In the genomic region with DNA sequence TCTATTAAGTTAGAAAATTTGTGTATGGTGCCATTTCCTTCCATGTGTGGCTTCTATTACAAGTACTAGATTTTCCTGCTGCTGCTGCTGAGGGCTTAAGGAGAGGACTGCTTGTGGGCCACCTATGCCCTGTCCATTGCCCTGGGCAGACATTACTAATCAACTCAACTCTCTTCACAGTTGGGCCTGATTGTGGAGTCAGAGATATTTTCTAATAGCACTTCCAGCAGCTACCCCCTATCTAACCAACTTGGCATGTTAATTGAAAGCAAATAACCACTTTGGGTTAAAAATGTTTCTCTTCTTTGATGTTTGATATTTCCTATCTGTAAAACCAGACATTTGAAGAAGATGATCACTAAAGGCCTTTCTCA, we compare ENCODE assay signal across 1 cellular context.
TF ChIP-seq lines count a peak whose summit lies in the region.

No MANE protein-coding gene starts in this region.

TF ChIP-seq in K562, 482 proteins besides CTCF, POLR2A, EP300 and RAD21 (continued from another document):
- TF ChIP-seq, protein P1, sequence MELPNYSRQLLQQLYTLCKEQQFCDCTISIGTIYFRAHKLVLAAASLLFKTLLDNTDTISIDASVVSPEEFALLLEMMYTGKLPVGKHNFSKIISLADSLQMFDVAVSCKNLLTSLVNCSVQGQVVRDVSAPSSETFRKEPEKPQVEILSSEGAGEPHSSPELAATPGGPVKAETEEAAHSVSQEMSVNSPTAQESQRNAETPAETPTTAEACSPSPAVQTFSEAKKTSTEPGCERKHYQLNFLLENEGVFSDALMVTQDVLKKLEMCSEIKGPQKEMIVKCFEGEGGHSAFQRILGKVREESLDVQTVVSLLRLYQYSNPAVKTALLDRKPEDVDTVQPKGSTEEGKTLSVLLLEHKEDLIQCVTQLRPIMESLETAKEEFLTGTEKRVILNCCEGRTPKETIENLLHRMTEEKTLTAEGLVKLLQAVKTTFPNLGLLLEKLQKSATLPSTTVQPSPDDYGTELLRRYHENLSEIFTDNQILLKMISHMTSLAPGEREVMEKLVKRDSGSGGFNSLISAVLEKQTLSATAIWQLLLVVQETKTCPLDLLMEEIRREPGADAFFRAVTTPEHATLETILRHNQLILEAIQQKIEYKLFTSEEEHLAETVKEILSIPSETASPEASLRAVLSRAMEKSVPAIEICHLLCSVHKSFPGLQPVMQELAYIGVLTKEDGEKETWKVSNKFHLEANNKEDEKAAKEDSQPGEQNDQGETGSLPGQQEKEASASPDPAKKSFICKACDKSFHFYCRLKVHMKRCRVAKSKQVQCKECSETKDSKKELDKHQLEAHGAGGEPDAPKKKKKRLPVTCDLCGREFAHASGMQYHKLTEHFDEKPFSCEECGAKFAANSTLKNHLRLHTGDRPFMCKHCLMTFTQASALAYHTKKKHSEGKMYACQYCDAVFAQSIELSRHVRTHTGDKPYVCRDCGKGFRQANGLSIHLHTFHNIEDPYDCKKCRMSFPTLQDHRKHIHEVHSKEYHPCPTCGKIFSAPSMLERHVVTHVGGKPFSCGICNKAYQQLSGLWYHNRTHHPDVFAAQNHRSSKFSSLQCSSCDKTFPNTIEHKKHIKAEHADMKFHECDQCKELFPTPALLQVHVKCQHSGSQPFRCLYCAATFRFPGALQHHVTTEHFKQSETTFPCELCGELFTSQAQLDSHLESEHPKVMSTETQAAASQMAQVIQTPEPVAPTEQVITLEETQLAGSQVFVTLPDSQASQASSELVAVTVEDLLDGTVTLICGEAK (IDR thresholded peaks at IDR 0.05) = no peak
- TF ChIP-seq, protein P1 (CRISPR knock-in tag; IDR thresholded peaks at IDR 0.05) = no peak
- no peak for TF ChIP-seq ZNF507 (tag; conservative IDR thresholded peaks at IDR 0.05)
- TF ChIP-seq CBFA2T3 (IDR thresholded peaks at IDR 0.05) = 0 out of 2 replicates have a peak, but pooled peaks have one; percentile 22
- no peak for TF ChIP-seq BCL6 (CRISPR knock-in tag; IDR thresholded peaks at IDR 0.05)
- TF ChIP-seq, protein P2, sequence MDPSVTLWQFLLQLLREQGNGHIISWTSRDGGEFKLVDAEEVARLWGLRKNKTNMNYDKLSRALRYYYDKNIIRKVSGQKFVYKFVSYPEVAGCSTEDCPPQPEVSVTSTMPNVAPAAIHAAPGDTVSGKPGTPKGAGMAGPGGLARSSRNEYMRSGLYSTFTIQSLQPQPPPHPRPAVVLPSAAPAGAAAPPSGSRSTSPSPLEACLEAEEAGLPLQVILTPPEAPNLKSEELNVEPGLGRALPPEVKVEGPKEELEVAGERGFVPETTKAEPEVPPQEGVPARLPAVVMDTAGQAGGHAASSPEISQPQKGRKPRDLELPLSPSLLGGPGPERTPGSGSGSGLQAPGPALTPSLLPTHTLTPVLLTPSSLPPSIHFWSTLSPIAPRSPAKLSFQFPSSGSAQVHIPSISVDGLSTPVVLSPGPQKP (CRISPR knock-in tag; IDR thresholded peaks at IDR 0.05) = no peak
- no peak for TF ChIP-seq ZBED1 (IDR thresholded peaks at IDR 0.05)
- no peak for TF ChIP-seq SMARCC2 (IDR thresholded peaks at IDR 0.05; ENCODE audit: low read depth)
- TF ChIP-seq HDGF (IDR thresholded peaks at IDR 0.05) = peak; percentile 14; the same call in 1 of the 2 replicates
- TF ChIP-seq ZC3H11A (IDR thresholded peaks at IDR 0.05; ENCODE audit: low read depth, low read length) = no peak
- no peak for TF ChIP-seq CBX5 (IDR thresholded peaks at IDR 0.05; ENCODE audit: borderline replicate concordance, low read depth)
- no peak for TF ChIP-seq DPF2 (IDR thresholded peaks at IDR 0.05)
- TF ChIP-seq, protein P3, sequence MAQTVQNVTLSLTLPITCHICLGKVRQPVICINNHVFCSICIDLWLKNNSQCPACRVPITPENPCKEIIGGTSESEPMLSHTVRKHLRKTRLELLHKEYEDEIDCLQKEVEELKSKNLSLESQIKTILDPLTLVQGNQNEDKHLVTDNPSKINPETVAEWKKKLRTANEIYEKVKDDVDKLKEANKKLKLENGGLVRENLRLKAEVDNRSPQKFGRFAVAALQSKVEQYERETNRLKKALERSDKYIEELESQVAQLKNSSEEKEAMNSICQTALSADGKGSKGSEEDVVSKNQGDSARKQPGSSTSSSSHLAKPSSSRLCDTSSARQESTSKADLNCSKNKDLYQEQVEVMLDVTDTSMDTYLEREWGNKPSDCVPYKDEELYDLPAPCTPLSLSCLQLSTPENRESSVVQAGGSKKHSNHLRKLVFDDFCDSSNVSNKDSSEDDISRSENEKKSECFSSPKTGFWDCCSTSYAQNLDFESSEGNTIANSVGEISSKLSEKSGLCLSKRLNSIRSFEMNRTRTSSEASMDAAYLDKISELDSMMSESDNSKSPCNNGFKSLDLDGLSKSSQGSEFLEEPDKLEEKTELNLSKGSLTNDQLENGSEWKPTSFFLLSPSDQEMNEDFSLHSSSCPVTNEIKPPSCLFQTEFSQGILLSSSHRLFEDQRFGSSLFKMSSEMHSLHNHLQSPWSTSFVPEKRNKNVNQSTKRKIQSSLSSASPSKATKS (CRISPR knock-in tag; IDR thresholded peaks at IDR 0.05) = no peak
- no peak for TF ChIP-seq NR1H2 (CRISPR knock-in tag; IDR thresholded peaks at IDR 0.05)
- no peak for TF ChIP-seq YBX1 (IDR thresholded peaks at IDR 0.05)
- no peak for TF ChIP-seq CBX3 (IDR thresholded peaks at IDR 0.05; ENCODE audit: borderline replicate concordance in 1 of 2, low read length in 2 of 2)
- TF ChIP-seq KAT7 (CRISPR knock-in tag; IDR thresholded peaks at IDR 0.05; ENCODE audit: borderline replicate concordance) = no peak
- TF ChIP-seq DMBX1 (CRISPR knock-in tag; IDR thresholded peaks at IDR 0.05; ENCODE audit: borderline replicate concordance) = peak; percentile 1; the same call in 1 of the 2 replicates
- TF ChIP-seq MAFF (IDR thresholded peaks at IDR 0.05; ENCODE audit: low read length) = no peak
- TF ChIP-seq MTF1 (CRISPR knock-in tag; IDR thresholded peaks at IDR 0.05; ENCODE audit: borderline replicate concordance) = no peak
- TF ChIP-seq MCM7 (IDR thresholded peaks at IDR 0.05) = no peak
- TF ChIP-seq SMARCB1 (IDR thresholded peaks at IDR 0.05; ENCODE audit: insufficient read length, low read depth) = no peak
- TF ChIP-seq, protein P4, sequence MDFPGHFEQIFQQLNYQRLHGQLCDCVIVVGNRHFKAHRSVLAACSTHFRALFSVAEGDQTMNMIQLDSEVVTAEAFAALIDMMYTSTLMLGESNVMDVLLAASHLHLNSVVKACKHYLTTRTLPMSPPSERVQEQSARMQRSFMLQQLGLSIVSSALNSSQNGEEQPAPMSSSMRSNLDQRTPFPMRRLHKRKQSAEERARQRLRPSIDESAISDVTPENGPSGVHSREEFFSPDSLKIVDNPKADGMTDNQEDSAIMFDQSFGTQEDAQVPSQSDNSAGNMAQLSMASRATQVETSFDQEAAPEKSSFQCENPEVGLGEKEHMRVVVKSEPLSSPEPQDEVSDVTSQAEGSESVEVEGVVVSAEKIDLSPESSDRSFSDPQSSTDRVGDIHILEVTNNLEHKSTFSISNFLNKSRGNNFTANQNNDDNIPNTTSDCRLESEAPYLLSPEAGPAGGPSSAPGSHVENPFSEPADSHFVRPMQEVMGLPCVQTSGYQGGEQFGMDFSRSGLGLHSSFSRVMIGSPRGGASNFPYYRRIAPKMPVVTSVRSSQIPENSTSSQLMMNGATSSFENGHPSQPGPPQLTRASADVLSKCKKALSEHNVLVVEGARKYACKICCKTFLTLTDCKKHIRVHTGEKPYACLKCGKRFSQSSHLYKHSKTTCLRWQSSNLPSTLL (IDR thresholded peaks at IDR 0.05) = no peak
- TF ChIP-seq, protein P5, sequence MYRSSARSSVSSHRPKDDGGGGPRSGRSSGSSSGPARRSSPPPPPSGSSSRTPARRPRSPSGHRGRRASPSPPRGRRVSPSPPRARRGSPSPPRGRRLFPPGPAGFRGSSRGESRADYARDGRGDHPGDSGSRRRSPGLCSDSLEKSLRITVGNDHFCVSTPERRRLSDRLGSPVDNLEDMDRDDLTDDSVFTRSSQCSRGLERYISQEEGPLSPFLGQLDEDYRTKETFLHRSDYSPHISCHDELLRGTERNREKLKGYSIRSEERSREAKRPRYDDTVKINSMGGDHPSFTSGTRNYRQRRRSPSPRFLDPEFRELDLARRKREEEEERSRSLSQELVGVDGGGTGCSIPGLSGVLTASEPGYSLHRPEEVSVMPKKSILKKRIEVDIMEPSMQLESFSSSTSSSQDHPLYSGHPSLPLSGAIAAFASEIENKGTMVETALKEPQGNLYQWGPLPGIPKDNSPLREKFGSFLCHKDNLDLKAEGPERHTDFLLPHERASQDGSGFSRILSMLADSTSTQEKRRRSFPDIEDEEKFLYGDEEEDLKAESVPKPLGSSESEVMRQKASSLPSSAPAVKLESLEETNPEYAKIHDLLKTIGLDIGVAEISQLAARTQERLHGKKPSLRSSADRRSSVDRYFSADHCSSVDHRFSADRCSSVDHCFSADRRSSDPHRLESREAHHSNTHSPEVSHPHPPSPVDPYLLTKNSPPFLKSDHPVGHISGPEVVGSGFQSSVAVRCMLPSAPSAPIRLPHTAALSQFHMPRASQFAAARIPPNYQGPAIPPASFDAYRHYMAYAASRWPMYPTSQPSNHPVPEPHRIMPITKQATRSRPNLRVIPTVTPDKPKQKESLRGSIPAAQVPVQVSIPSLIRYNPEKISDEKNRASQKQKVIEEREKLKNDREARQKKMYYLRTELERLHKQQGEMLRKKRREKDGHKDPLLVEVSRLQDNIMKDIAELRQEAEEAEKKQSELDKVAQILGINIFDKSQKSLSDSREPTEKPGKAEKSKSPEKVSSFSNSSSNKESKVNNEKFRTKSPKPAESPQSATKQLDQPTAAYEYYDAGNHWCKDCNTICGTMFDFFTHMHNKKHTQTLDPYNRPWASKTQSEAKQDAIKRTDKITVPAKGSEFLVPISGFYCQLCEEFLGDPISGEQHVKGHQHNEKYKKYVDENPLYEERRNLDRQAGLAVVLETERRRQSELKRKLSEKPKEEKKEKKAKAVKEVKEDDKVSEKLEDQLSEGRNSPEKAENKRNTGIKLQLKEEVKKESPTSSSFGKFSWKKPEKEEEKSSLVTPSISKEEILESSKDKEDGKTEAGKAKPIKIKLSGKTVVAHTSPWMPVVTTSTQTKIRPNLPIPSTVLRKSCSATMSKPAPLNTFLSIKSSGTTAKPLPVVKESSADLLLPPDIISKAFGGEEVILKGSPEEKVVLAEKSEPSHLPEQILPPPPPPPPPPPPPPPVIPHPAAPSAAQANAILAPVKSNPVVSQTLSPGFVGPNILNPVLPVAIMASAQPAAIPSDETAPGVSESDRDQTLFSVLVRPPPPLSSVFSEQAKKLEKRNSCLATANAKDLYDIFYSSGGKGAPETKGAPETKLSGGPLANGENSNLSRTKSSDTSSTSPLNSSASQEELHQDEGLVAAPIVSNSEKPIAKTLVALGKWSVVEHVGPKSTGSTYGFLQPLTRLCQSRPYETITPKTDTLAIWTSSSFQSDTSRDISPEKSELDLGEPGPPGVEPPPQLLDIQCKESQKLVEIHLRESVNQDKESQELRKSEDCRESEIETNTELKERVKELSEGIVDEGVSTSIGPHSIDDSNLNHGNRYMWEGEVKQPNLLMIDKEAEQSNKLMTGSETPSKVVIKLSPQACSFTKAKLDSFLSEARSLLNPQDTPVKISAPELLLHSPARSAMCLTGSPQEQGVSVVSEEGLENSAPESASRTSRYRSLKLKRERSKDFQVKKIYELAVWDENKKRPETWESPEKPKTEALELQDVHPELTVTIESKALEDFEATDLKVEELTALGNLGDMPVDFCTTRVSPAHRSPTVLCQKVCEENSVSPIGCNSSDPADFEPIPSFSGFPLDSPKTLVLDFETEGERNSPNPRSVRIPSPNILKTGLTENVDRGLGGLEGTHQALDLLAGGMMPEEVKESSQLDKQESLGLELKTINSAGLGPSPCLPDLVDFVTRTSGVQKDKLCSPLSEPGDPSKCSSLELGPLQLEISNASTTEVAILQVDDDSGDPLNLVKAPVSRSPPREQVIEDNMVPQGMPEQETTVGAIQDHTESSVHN (IDR thresholded peaks at IDR 0.05; ENCODE audit: borderline replicate concordance in 1 of 2, low read depth in 1 of 2) = no peak
- 0 out of 2 replicates have a peak, but pooled peaks have one; percentile 17 for TF ChIP-seq GABPA (tag; conservative IDR thresholded peaks at IDR 0.05; ENCODE audit: low read depth)
TF ChIP-seq in K562: peak in this region for 20.
